In the genomic region with DNA sequence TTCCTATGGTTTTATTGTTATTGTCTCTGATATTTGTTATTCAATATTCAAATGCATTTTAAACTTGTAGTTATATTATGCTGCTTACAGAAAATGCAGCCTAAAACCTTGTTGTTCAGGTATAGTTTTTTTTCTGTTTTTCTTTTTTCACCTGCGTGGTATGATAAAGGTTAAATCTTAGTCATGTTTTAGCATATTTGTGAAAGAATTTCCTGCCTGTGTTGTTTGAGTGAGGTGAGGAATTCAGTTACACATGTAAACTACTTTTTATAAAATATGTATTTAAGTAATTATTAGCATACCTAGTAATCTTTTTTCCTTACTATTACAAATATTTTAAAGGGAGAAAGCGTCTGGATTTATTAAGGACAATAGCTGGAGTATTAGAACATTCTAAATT, we compare ENCODE assay signal across 25 cellular contexts.
DNase-seq lines count a peak whose midpoint lies in the region; ATAC-seq, FAIRE-seq and TF ChIP-seq lines count a peak whose summit lies in the region.
"Had no signal": no experiment of that assay in that cellular context is flagged by ENCODE, and none has a peak within 500 bp of the region (broad histone marks: within the 10 kb centered on the region; RNA-seq: fewer than 3 reads in every experiment).

No MANE protein-coding gene starts in this region.

- no peak overlapping the region for H2AFZ ChIP-seq in PC-3 (ENCODE audit: low read length)
- H2AFZ ChIP-seq: GM23248 had no signal

- BruUV-seq in PC-3 (replicated peaks; lab: Mats Ljungman, UMichigan) = no TSS peak

- H3K27me3 Mint-ChIP-seq in CD8-positive, alpha-beta memory T cell = no peaks in the 10 kb centered on the region
- H3K27me3 Mint-ChIP-seq in natural killer cell (ENCODE audit: low read depth in 2 of 2) = no peaks in the 10 kb centered on the region
- H3K27me3 Mint-ChIP-seq: CD4-positive, alpha-beta T cell had no signal

- no peaks in the 10 kb centered on the region for H3K27me3 ChIP-seq in PC-3 (ENCODE audit: low read length)
- H3K27me3 ChIP-seq in foreskin keratinocyte = no peaks in the 10 kb centered on the region
- no peaks in the 10 kb centered on the region for H3K27me3 ChIP-seq in CD8-positive, alpha-beta memory T cell (ENCODE audit: insufficient read depth, low read length, poor library complexity, severe bottlenecking)
- H3K27me3 ChIP-seq: BE2C; BLaER1 treated with 17β-estradiol and CSF1 and Interleukin-3, amounts not matched to agents 10 nM and 100 nM had no signal

- H3K9ac ChIP-seq in PC-3 (ENCODE audit: low read length) = no peak overlapping the region
- H3K9ac ChIP-seq: BLaER1 treated with 17β-estradiol and CSF1 and Interleukin-3, amounts not matched to agents 10 nM and 100 nM; GM23248 had no signal

- no peaks in the 10 kb centered on the region for H4K20me1 ChIP-seq in PC-3 (ENCODE audit: low read length)
- H4K20me1 ChIP-seq: BLaER1 treated with 17β-estradiol and CSF1 and Interleukin-3, amounts not matched to agents 10 nM and 100 nM had no signal

- H3F3A ChIP-seq in PC-3 (ENCODE audit: low read length, unreplicated experiment) = no peaks in the 10 kb centered on the region

- TF ChIP-seq CTCF in PC-3 (conservative IDR thresholded peaks at IDR 0.05; ENCODE audit: low read depth, low read length) (no peak), choroid plexus epithelial cell (conservative IDR thresholded peaks at IDR 0.05; ENCODE audit: low read depth, low read length) (no peak), foreskin keratinocyte (conservative IDR thresholded peaks at IDR 0.05) (no peak), natural killer cell (IDR thresholded peaks at IDR 0.05) (no peak)

- no peaks in the 10 kb centered on the region for H3K9me3 ChIP-seq in PC-3 (ENCODE audit: low read length)
- no peaks in the 10 kb centered on the region for H3K9me3 ChIP-seq in CD8-positive, alpha-beta memory T cell (ENCODE audit: low read length)
- H3K9me3 ChIP-seq: A549; BE2C; BLaER1 treated with 17β-estradiol and CSF1 and Interleukin-3, amounts not matched to agents 10 nM and 100 nM had no signal

- peak; percentile 59 for DNase-seq in PC-3
- DNase-seq in choroid plexus epithelial cell (ENCODE audit: low read depth) = peak; percentile 39
- DNase-seq in foreskin keratinocyte = no peak
- no peak for DNase-seq in CD8-positive, alpha-beta memory T cell
- DNase-seq in natural killer cell = no peak
- DNase-seq in H54 (ENCODE audit: insufficient read length, low spot score) = no peak
- no peak for DNase-seq in stimulated activated naive CD8-positive, alpha-beta T cell treated with anti-CD3 and anti-CD28 coated beads, Interleukin-15, Interleukin-2, amounts not matched to agents 100 U/mL and 50 U/mL, for 24 hours
- DNase-seq: 8988T; ACHN; AML-193; BE2C; Calu3; CD4-positive, alpha-beta T cell; COR-L47; DND-41; GDM1; GM23248; H9; HFFc6 had no signal

- H3K36me3 ChIP-seq in PC-3 (ENCODE audit: low read depth, low read length) = no peaks in the 10 kb centered on the region
- H3K36me3 ChIP-seq in CD8-positive, alpha-beta memory T cell (ENCODE audit: insufficient read depth, low read length) = no peaks in the 10 kb centered on the region
- H3K36me3 ChIP-seq: BE2C; BLaER1 treated with 17β-estradiol and CSF1 and Interleukin-3, amounts not matched to agents 10 nM and 100 nM had no signal

- intact Hi-C loops in PC-3 (cut with micrococcal nuclease) (loop anchor here (5.0 kb wide), 2 partner anchors 93 to 642 kb away; no protein-coding TSS in a partner anchor), natural killer cell (cut with micrococcal nuclease) (no loop called here)

- no peak for ATAC-seq in PC-3
- peak; percentile 45 for ATAC-seq in foreskin keratinocyte
- ATAC-seq in natural killer cell = no peak
- no peak for ATAC-seq in stimulated activated naive CD8-positive, alpha-beta T cell treated with anti-CD3 and anti-CD28 coated beads, Interleukin-15, Interleukin-2, amounts not matched to agents 100 U/mL and 50 U/mL, for 24 hours
- ATAC-seq: A549, GM12878 had no signal

- peaks cover 0 to 12% (median 4%) of the 10 kb centered on the region in 5 donors for H3K9me3 Mint-ChIP-seq in CD8-positive, alpha-beta memory T cell
- peaks cover 9 to 23% of the 10 kb centered on the region in 2 donors for H3K9me3 Mint-ChIP-seq in natural killer cell
- H3K9me3 Mint-ChIP-seq: CD4-positive, alpha-beta T cell; H9; HFFc6 had no signal

- CTCF ChIA-PET in PC-3 (lab: Charles Lee) = no interaction called here
- CTCF ChIA-PET in CD8-positive, alpha-beta memory T cell (lab: Charles Lee) = no interaction called here

- H3K36me3 Mint-ChIP-seq in CD8-positive, alpha-beta memory T cell = no peaks in the 10 kb centered on the region
- H3K36me3 Mint-ChIP-seq in natural killer cell = no peaks in the 10 kb centered on the region
- H3K36me3 Mint-ChIP-seq: CD14-positive monocyte had no signal

- no peaks in the 10 kb centered on the region for H3K9me2 ChIP-seq in PC-3 (replicated peaks; ENCODE audit: low read length)

- H3K4me1 ChIP-seq in PC-3 (ENCODE audit: insufficient read depth, low read length) = peaks cover 39% of the 10 kb centered on the region
- peaks cover 19% of the 10 kb centered on the region for H3K4me1 ChIP-seq in foreskin keratinocyte
- H3K4me1 ChIP-seq in CD8-positive, alpha-beta memory T cell (ENCODE audit: insufficient read depth, low read length) = no peaks in the 10 kb centered on the region
- H3K4me1 ChIP-seq: A549; BE2C; BLaER1 treated with 17β-estradiol and CSF1 and Interleukin-3, amounts not matched to agents 10 nM and 100 nM had no signal

- no peak overlapping the region for H3K4me3 ChIP-seq in PC-3 (ENCODE audit: low read length)
- H3K4me3 ChIP-seq in choroid plexus epithelial cell (ENCODE audit: low read depth, low read length) = no peak overlapping the region
- H3K4me3 ChIP-seq in CD8-positive, alpha-beta memory T cell (ENCODE audit: low read length) = no peak overlapping the region
- H3K4me3 ChIP-seq: A549; BLaER1 treated with 17β-estradiol and CSF1 and Interleukin-3, amounts not matched to agents 10 nM and 100 nM; GM12878; GM23248 had no signal

- POLR2A ChIA-PET in PC-3 (lab: Charles Lee; ENCODE audit: unreplicated experiment) = no interaction called here
- POLR2A ChIA-PET in CD8-positive, alpha-beta memory T cell (lab: Charles Lee) = no interaction called here

- no peak for TF ChIP-seq POLR2A in H54 (IDR thresholded peaks at IDR 0.05; ENCODE audit: low read depth, low read length)

- no peak for FAIRE-seq in H54 (lab: Jason Lieb, UNC)
- FAIRE-seq: A549, GM12878, GM19239, H1 had no signal

- peak overlapping the region; percentile 70 for H3K4me2 ChIP-seq in PC-3 (ENCODE audit: low read length)
- H3K4me2 ChIP-seq: A549; BLaER1 treated with 17β-estradiol and CSF1 and Interleukin-3, amounts not matched to agents 10 nM and 100 nM had no signal

- H3K79me2 ChIP-seq in PC-3 (ENCODE audit: low read length) = no peaks in the 10 kb centered on the region

- H3K27ac ChIP-seq in PC-3 (ENCODE audit: low read length) (no peak overlapping the region), foreskin keratinocyte (no peak overlapping the region)
- no peak overlapping the region for H3K27ac ChIP-seq in CD8-positive, alpha-beta memory T cell (ENCODE audit: low read depth, low read length)
- H3K27ac ChIP-seq: A549; BLaER1 treated with 17β-estradiol and CSF1 and Interleukin-3, amounts not matched to agents 10 nM and 100 nM; GM23248 had no signal

- H3K27ac Mint-ChIP-seq in CD8-positive, alpha-beta memory T cell = no peak overlapping the region
- no peak overlapping the region for H3K27ac Mint-ChIP-seq in natural killer cell
- H3K27ac Mint-ChIP-seq: CD14-positive monocyte; CD4-positive, alpha-beta T cell; H9; HFFc6 had no signal

- H3K4me3 Mint-ChIP-seq in CD8-positive, alpha-beta memory T cell = no peak overlapping the region
- no peak overlapping the region for H3K4me3 Mint-ChIP-seq in natural killer cell
- H3K4me3 Mint-ChIP-seq: CD14-positive monocyte; CD4-positive, alpha-beta T cell; H9; HFFc6 had no signal

- H3K4me1 Mint-ChIP-seq in CD8-positive, alpha-beta memory T cell = no peaks in the 10 kb centered on the region
- H3K4me1 Mint-ChIP-seq in natural killer cell = no peaks in the 10 kb centered on the region
- H3K4me1 Mint-ChIP-seq: CD14-positive monocyte had no signal

Comparison
In these comparisons a context has a peak if more than half of its experiments do, and no peak if none do; other contexts are left out.
1. DNase-seq: peak in PC-3 (single experiment) and choroid plexus epithelial cell (single experiment); none in foreskin keratinocyte (0 of 2), CD8-positive, alpha-beta memory T cell (0 of 5), natural killer cell (single experiment), H54 (single experiment) and stimulated activated naive CD8-positive, alpha-beta T cell treated with anti-CD3 and anti-CD28 coated beads, Interleukin-15, Interleukin-2, amounts not matched to agents 100 U/mL and 50 U/mL, for 24 hours (single experiment).